Comparison of ENCODE assay signal across 27 cellular contexts in genomic region chr6:124193132-124193531, GRCh38.
"Had no signal": no experiment of that assay in that cellular context is flagged by ENCODE, and none has a peak within 500 bp of the region (broad histone marks: within the 10 kb centered on the region; RNA-seq: fewer than 3 reads in every experiment).

No MANE protein-coding gene starts in this region.

- ATAC-seq: foreskin keratinocyte; gastroesophageal sphincter; left cardiac atrium; left lung; naive thymus-derived CD4-positive, alpha-beta T cell; stimulated activated naive B cell treated with anti-CD40 and anti-IgM and Interleukin-4, amounts not matched to agents 10 μg/mL and 1 μg/mL and 100 μg/mL, for 72 hours had no signal

- H3K4me3 ChIP-seq: cardiac muscle cell, coronary artery, esophagus muscularis mucosa, gastroesophageal sphincter, heart left ventricle, hepatocyte, left lung, lung, neural progenitor cell, prostate gland, right atrium auricular region, skin epidermis, thoracic aorta, tibial nerve had no signal

- H3K4me3 Mint-ChIP-seq: memory B cell; naive thymus-derived CD4-positive, alpha-beta T cell; nephron; neural progenitor cell; stimulated activated naive B cell treated with anti-CD40 and anti-IgM and Interleukin-4, amounts not matched to agents 10 μg/mL and 1 μg/mL and 100 μg/mL, for 72 hours; stimulated activated naive CD8-positive, alpha-beta T cell treated with anti-CD3 and anti-CD28 coated beads, Interleukin-15, Interleukin-2, amounts not matched to agents 100 ng/mL and 50 ng/mL, for 24 hours had no signal

- H3K36me3 Mint-ChIP-seq: memory B cell; naive thymus-derived CD4-positive, alpha-beta T cell; neural progenitor cell; stimulated activated naive B cell treated with anti-CD40 and anti-IgM and Interleukin-4, amounts not matched to agents 10 μg/mL and 1 μg/mL and 100 μg/mL, for 72 hours had no signal

- H3K27ac Mint-ChIP-seq: memory B cell; naive thymus-derived CD4-positive, alpha-beta T cell; nephron; neural progenitor cell; stimulated activated naive B cell treated with anti-CD40 and anti-IgM and Interleukin-4, amounts not matched to agents 10 μg/mL and 1 μg/mL and 100 μg/mL, for 72 hours; stimulated activated naive CD8-positive, alpha-beta T cell treated with anti-CD3 and anti-CD28 coated beads, Interleukin-15, Interleukin-2, amounts not matched to agents 100 ng/mL and 50 ng/mL, for 24 hours had no signal

- H3K27me3 Mint-ChIP-seq: memory B cell; naive thymus-derived CD4-positive, alpha-beta T cell; stimulated activated naive B cell treated with anti-CD40 and anti-IgM and Interleukin-4, amounts not matched to agents 10 μg/mL and 1 μg/mL and 100 μg/mL, for 72 hours; stimulated activated naive CD8-positive, alpha-beta T cell treated with anti-CD3 and anti-CD28 coated beads, Interleukin-15, Interleukin-2, amounts not matched to agents 100 ng/mL and 50 ng/mL, for 24 hours had no signal

- H3K27ac ChIP-seq: cardiac muscle cell, coronary artery, esophagus muscularis mucosa, foreskin keratinocyte, gastroesophageal sphincter, heart left ventricle, hepatocyte, left lung, neural progenitor cell, prostate gland, right atrium auricular region, skin epidermis, thoracic aorta, tibial nerve had no signal

- H3K36me3 ChIP-seq: cardiac muscle cell, esophagus muscularis mucosa, gastroesophageal sphincter, heart left ventricle, left lung, neural progenitor cell, prostate gland, right atrium auricular region, thoracic aorta, tibial nerve had no signal

- H3K4me2 ChIP-seq: hepatocyte, neural progenitor cell had no signal

- H3K79me2 ChIP-seq: hepatocyte had no signal

- H3K9me3 ChIP-seq: esophagus muscularis mucosa, gastroesophageal sphincter, heart left ventricle, prostate gland, right atrium auricular region, thoracic aorta, tibial nerve had no signal

- H3K4me1 ChIP-seq: esophagus muscularis mucosa, foreskin keratinocyte, gastroesophageal sphincter, heart left ventricle, left lung, neural progenitor cell, prostate gland, right atrium auricular region, tibial nerve had no signal

- H3K9me3 Mint-ChIP-seq: nephron; stimulated activated naive CD8-positive, alpha-beta T cell treated with anti-CD3 and anti-CD28 coated beads, Interleukin-15, Interleukin-2, amounts not matched to agents 100 ng/mL and 50 ng/mL, for 24 hours had no signal

- H3K4me1 Mint-ChIP-seq: memory B cell; naive thymus-derived CD4-positive, alpha-beta T cell; nephron; neural progenitor cell; stimulated activated naive B cell treated with anti-CD40 and anti-IgM and Interleukin-4, amounts not matched to agents 10 μg/mL and 1 μg/mL and 100 μg/mL, for 72 hours had no signal

- H2AFZ ChIP-seq: hepatocyte, neural progenitor cell had no signal

- H3K9ac ChIP-seq: neural progenitor cell had no signal

- H3K27me3 ChIP-seq: cardiac muscle cell, esophagus muscularis mucosa, foreskin keratinocyte, gastroesophageal sphincter, heart left ventricle, hepatocyte, left lung, neural progenitor cell, right atrium auricular region, tibial nerve had no signal

- DNase-seq: dermis blood vessel endothelial cell; effector memory CD4-positive, alpha-beta T cell; foreskin keratinocyte; heart left ventricle; left cardiac atrium; midbrain; naive thymus-derived CD4-positive, alpha-beta T cell; nucleus accumbens; stimulated activated CD4-positive, alpha-beta T cell treated with anti-CD3 and anti-CD28 coated beads, Interleukin-15, amount 100 ng/mL, for 24 hours; stimulated activated CD4-positive, alpha-beta T cell treated with anti-CD3 and anti-CD28 coated beads, Interleukin-2, amount 100 ng/mL, for 48 hours; stimulated activated naive B cell treated with anti-CD40 and anti-IgM and Interleukin-4, amounts not matched to agents 10 μg/mL and 1 μg/mL and 100 μg/mL, for 72 hours had no signal
